8 cellular contexts compared by ENCODE assay signal in the genomic region with DNA sequence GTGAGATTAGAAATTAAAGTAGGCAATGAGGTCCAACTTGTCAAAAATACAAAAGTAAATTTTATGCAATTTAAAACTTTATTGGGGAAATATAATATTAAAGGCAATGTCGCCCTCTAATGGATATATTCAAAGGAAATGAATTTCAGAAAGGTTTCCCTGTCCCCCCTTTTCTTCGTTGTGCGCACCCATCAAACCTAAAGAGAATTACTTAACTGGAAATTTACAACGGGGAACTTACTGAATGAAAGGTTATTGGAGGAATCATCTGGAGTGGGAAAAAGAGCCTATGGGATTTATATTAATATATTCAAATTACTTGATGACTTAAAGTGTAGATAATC. TPM values are rescaled to one million over a fixed set of nuclear protein-coding genes. Genes with fewer than 3 reads are reported as not detected.
DNase-seq lines count a peak whose midpoint lies in the region; ATAC-seq, FAIRE-seq and TF ChIP-seq lines count a peak whose summit lies in the region.

No MANE protein-coding gene starts in this region.

- H3K27me3 ChIP-seq in HL-60 (ENCODE audit: insufficient read depth, poor library complexity, severe bottlenecking) (no peaks in the 10 kb centered on the region), K562 (ENCODE audit: control insufficient read depth in 2 of 2, insufficient read depth in 2 of 2, low read length in 2 of 2) (peaks cover 17 to 23% of the 10 kb centered on the region in 2 experiments), muscle layer of duodenum (ENCODE audit: low read depth, low read length) (peaks cover 4% of the 10 kb centered on the region)

- H3K36me3 ChIP-seq in K562 (ENCODE audit: control insufficient read depth, insufficient read depth, low read length) (no peaks in the 10 kb centered on the region), muscle layer of duodenum (ENCODE audit: control insufficient read depth in 1 of 2, insufficient read depth in 2 of 2, low read length in 2 of 2) (no peaks in the 10 kb centered on the region)

- no peaks in the 10 kb centered on the region for H3K79me2 ChIP-seq in K562 (ENCODE audit: control insufficient read depth, insufficient read depth, low read length)

- H3K27ac ChIP-seq in HL-60 (replicated peaks) (no peak overlapping the region; the same call in 1 of the 2 replicates), K562 (ENCODE audit: extremely low read depth, low read depth, low read length) (no peak overlapping the region), muscle layer of duodenum (ENCODE audit: low read length) (no peak overlapping the region)

- no peak for ATAC-seq in K562
- ATAC-seq in HG02970 (IDR thresholded peaks at IDR 0.05; ENCODE audit: low FRiP score, unreplicated experiment): no peak

- CTCF ChIA-PET in K562 (lab: Yijun Ruan, JAX; ENCODE audit: low intra/inter-chr PET ratio): interaction anchor here (0.7 to 2.9 kb wide), 17 partner anchors 109 to 552 kb away, joined by 3 to 80 read pairs (median 5); no protein-coding TSS in a partner anchor

- no peak for TF ChIP-seq POLR2A in K562 (conservative IDR thresholded peaks at IDR 0.05)

- H3K9me3 ChIP-seq in K562 (replicated peaks; ENCODE audit: control insufficient read depth, insufficient read depth, low read depth, low read length): no peaks in the 10 kb centered on the region
- no peaks in the 10 kb centered on the region for H3K9me3 ChIP-seq in muscle layer of duodenum (ENCODE audit: control insufficient read depth in 1 of 2, low read length in 2 of 2)

- DNase-seq in AG08396 (ENCODE audit: low spot score) (peak; percentile 18), HL-60 (ENCODE audit: low read depth in 1 of 2, low spot score in 1 of 2) (peak; percentile 13 to 17), K562 (ENCODE audit: extremely low read depth in 1 of 4, low spot score in 3 of 4) (peak in 3 of 4 experiments; percentile 26 to 37 (median 35)), islet precursor cell (no peak), GM19239 (ENCODE audit: insufficient read length, low spot score) (no peak), DMS114 treated with DMSO at 0.1 percent for 48 hours (lab: John Stamatoyannopoulos, UW; ENCODE audit: unreplicated experiment) (no peak)

- TF ChIP-seq CTCF in HL-60 (IDR thresholded peaks at IDR 0.05; ENCODE audit: insufficient read depth, low read length) (no peak), K562 (IDR thresholded peaks at IDR 0.05 in 2 of 3, conservative IDR thresholded peaks at IDR 0.05 in 1 of 3; ENCODE audit: insufficient read depth in 2 of 3, low read depth in 1 of 3, low read length in 3 of 3) (peak in 1 of 3 experiments; percentile 22; a peak in 1 of 6 replicates)

- peak overlapping the region in 1 of 2 experiments; percentile 33; a peak in 1 of 4 replicates for H3K9ac ChIP-seq in K562 (ENCODE audit: insufficient read depth in 1 of 2, low read depth in 2 of 2, low read length in 2 of 2)

- no TSS peak for BruUV-seq in K562 (replicated peaks; lab: Mats Ljungman, UMichigan)

- peak overlapping the region; percentile 58; the same call in 1 of the 2 replicates for H3K4me3 ChIP-seq in HL-60 (replicated peaks; ENCODE audit: insufficient read depth, low read length)
- peak overlapping the region; percentile 32; the same call in 1 of the 2 replicates for H3K4me3 ChIP-seq in K562
- peak overlapping the region; percentile 70 to 75 for H3K4me3 ChIP-seq in muscle layer of duodenum (ENCODE audit: low read depth in 1 of 2, low read length in 2 of 2)

- H3K4me1 ChIP-seq in K562 (replicated peaks in 1 of 2; ENCODE audit: control insufficient read depth in 2 of 2, insufficient read depth in 2 of 2, low read length in 2 of 2): peaks cover 9 to 27% of the 10 kb centered on the region in 2 experiments
- H3K4me1 ChIP-seq in muscle layer of duodenum (ENCODE audit: control insufficient read depth in 1 of 2, insufficient read depth in 2 of 2, low read length in 2 of 2): peaks cover 9 to 29% of the 10 kb centered on the region in 2 donors

- intact Hi-C loops in K562 (cut with micrococcal nuclease): loop anchor here (1.0 to 10.0 kb wide), 6 partner anchors 109 to 538 kb away; no protein-coding TSS in a partner anchor

- TF ChIP-seq RAD21 in K562 (CRISPR knock-in tag; conservative IDR thresholded peaks at IDR 0.05 in 1 of 2, IDR thresholded peaks at IDR 0.05 in 1 of 2): peak; percentile 35 to 53; a peak in 2 of 4 replicates

- POLR2A ChIA-PET in K562 (lab: Yijun Ruan, JAX): no interaction called here

- 5% methylated on average over 4 of the region's 4 CpGs for WGBS in K562 (ENCODE audit: insufficient coverage, low coverage, missing lambda C conversion rate)

- peak overlapping the region; percentile 87 for H2AFZ ChIP-seq in K562 (ENCODE audit: low read depth, low read length)

- in situ Hi-C loops in K562 (cut with MboI): loop anchor here (5.0 to 10.0 kb wide), 2 partner anchors 182 to 365 kb away; no protein-coding TSS in a partner anchor

- TF ChIP-seq EP300 in K562 (IDR thresholded peaks at IDR 0.05; ENCODE audit: low read length): no peak

- FAIRE-seq in K562 (lab: Jason Lieb, UNC) (no peak), GM19239 (lab: Jason Lieb, UNC) (no peak)

- no peaks in the 10 kb centered on the region for H3K9me1 ChIP-seq in K562 (ENCODE audit: control insufficient read depth, insufficient read depth, low read length)

- H3K4me2 ChIP-seq in K562 (ENCODE audit: insufficient read depth, low read length): peak overlapping the region; percentile 86

- H4K20me1 ChIP-seq in K562 (replicated peaks; ENCODE audit: control insufficient read depth, insufficient read depth, low read length): peaks cover 6% of the 10 kb centered on the region; the same call in 1 of the 2 replicates

TF ChIP-seq in K562, 482 proteins besides CTCF, POLR2A, EP300 and RAD21 (continues in another document):
- no peak for TF ChIP-seq KLF16 (IDR thresholded peaks at IDR 0.05)
- TF ChIP-seq, protein P1, sequence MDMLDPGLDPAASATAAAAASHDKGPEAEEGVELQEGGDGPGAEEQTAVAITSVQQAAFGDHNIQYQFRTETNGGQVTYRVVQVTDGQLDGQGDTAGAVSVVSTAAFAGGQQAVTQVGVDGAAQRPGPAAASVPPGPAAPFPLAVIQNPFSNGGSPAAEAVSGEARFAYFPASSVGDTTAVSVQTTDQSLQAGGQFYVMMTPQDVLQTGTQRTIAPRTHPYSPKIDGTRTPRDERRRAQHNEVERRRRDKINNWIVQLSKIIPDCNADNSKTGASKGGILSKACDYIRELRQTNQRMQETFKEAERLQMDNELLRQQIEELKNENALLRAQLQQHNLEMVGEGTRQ (CRISPR knock-in tag; IDR thresholded peaks at IDR 0.05): no peak
- peak; percentile 6 for TF ChIP-seq BRD9 (IDR thresholded peaks at IDR 0.05; ENCODE audit: low read depth, partially characterized antibody)
- TF ChIP-seq FOS (IDR thresholded peaks at IDR 0.05; ENCODE audit: extremely low read depth, insufficient read length): no peak
- no peak for TF ChIP-seq ZFP36 (IDR thresholded peaks at IDR 0.05; ENCODE audit: low read depth, low read length, partially characterized antibody)
- no peak for TF ChIP-seq SP1 (CRISPR knock-in tag; IDR thresholded peaks at IDR 0.05)
- TF ChIP-seq, protein P2, sequence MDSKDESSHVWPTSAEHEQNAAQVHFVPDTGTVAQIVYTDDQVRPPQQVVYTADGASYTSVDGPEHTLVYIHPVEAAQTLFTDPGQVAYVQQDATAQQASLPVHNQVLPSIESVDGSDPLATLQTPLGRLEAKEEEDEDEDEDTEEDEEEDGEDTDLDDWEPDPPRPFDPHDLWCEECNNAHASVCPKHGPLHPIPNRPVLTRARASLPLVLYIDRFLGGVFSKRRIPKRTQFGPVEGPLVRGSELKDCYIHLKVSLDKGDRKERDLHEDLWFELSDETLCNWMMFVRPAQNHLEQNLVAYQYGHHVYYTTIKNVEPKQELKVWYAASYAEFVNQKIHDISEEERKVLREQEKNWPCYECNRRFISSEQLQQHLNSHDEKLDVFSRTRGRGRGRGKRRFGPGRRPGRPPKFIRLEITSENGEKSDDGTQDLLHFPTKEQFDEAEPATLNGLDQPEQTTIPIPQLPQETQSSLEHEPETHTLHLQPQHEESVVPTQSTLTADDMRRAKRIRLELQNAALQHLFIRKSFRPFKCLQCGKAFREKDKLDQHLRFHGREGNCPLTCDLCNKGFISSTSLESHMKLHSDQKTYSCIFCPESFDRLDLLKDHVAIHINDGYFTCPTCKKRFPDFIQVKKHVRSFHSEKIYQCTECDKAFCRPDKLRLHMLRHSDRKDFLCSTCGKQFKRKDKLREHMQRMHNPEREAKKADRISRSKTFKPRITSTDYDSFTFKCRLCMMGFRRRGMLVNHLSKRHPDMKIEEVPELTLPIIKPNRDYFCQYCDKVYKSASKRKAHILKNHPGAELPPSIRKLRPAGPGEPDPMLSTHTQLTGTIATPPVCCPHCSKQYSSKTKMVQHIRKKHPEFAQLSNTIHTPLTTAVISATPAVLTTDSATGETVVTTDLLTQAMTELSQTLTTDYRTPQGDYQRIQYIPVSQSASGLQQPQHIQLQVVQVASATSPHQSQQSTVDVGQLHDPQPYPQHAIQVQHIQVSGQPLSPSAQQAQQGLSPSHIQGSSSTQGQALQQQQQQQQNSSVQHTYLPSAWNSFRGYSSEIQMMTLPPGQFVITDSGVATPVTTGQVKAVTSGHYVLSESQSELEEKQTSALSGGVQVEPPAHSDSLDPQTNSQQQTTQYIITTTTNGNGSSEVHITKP (IDR thresholded peaks at IDR 0.05; ENCODE audit: partially characterized antibody): peak; percentile 30
- peak; percentile 61 for TF ChIP-seq FOSL1 (tag; conservative IDR thresholded peaks at IDR 0.05)

RNA-seq across cellular contexts. Expression of a gene that starts 1.7 kb away (rescaled TPM):
- 0.07 and 0.76 TPM in 2 replicates for total RNA-seq in K562 (2011; cell fraction: chromatin; rRNA removed; ENCODE audit: low replicate concordance)
- total RNA-seq in K562 (2011; cell fraction: nucleolus; rRNA removed): 0.53 and 0.83 TPM in 2 replicates
- total RNA-seq in K562 (2011; cell fraction: nucleoplasm; rRNA removed): 0.15 and 0.22 TPM in 2 replicates
- total RNA-seq in K562 (2014; rRNA removed) (0.18 TPM in 1 of 2 replicates, not detected in the other), K562 (2014; rRNA removed; fragmentation: Illumina TruSeq; extraction: Trizol) (not detected in 2 replicates), K562 (2015; rRNA removed; fragmentation: Illumina TruSeq; extraction: Trizol) (0.04 TPM in 2 replicates), K562 (2021) (0.13 and 0.29 TPM in 2 replicates)
- polyA plus RNA-seq in K562 (2011; rRNA removed) (0.09 and 0.18 TPM in 2 replicates), K562 (2014; fragmentation: Illumina TruSeq; extraction: Trizol) (0.12 and 0.14 TPM in 2 replicates), K562 (2014; fragmentation: Nextera tagmentation; extraction: Ambion mirVana) (under 1 TPM in 1 of 2 experiments, not detected in 1; 0.03 TPM), K562 (2014; rRNA removed) (0.04 and 0.07 TPM in 2 replicates)
- polyA plus RNA-seq in K562 (2011; cell fraction: cytosol; rRNA removed): 0.09 and 0.30 TPM in 2 replicates
- polyA plus RNA-seq in K562 (2011; cell fraction: nucleus; rRNA removed): 0.28 and 0.80 TPM in 2 replicates
- 0.22 and 0.31 TPM in 2 replicates for polyA plus RNA-seq in K562 (2012)
- 0.06 and 0.21 TPM in 2 replicates for polyA minus RNA-seq in K562 (2011; rRNA and poly(A)+ RNA removed)
- polyA minus RNA-seq in K562 (2011; cell fraction: cytosol; rRNA and poly(A)+ RNA removed): not detected in 2 replicates
- polyA minus RNA-seq in K562 (2011; cell fraction: nucleus; rRNA and poly(A)+ RNA removed): 0.33 and 0.40 TPM in 2 replicates

Comparison
In these comparisons a context has a peak if more than half of its experiments do, and no peak if none do; other contexts are left out.
1. DNase-seq: peak in AG08396 (single experiment), HL-60 (2 of 2) and K562 (3 of 4); none in islet precursor cell (single experiment), GM19239 (single experiment) and DMS114 treated with DMSO at 0.1 percent for 48 hours (single experiment).
2. Peak in every context shown above with its lines, with median percentiles within 50 percentile points of each other: H3K4me3 ChIP-seq.